In the genomic region with DNA sequence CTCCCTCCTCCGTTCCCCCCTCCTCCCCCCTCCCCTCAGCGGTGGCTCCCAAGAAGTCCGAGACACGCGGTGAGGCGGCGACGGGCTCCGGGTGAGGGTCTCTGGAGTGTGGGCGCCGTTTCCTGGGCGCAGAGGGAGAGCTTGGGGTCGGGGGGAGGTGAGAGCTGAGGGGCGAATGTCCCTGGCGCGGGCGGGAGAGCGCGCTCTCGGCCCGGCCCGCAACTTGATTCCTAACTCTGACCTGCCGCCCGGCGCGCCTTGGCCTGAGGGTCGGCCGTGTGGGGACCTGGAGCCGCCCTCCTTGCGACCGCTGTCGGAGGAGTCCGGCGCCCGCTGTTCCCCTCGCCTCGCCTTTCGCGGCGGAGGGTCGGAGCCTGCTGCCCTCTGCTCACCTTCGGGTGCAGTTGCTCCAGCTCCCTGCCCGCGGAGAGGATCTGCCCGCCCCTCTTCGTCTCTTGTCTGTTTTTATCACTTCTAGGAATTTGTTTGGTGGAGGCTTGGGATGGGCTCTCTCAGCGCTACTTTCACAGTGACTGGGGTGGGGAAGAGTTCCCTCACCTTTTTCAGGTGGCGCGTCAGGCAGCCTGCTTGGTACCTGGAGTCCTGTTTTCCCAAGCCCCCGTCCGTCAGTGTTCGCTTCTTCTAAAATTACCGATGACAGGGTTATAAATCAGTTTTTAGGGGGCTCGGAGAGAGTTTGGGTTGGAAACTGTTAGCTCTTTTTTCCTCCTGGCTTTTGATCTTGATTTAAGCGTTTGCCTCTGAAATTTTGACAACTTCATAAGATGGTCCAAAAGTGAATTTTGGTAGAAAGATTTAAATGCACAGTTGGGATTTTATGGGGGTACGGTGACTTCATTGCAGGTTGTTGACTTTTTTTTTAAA, we compare ENCODE assay signal across 8 cellular contexts. TPM values are rescaled to one million over a fixed set of nuclear protein-coding genes. Genes with fewer than 3 reads are reported as not detected.
DNase-seq lines count a peak whose midpoint lies in the region; ATAC-seq and TF ChIP-seq lines count a peak whose summit lies in the region.

No MANE protein-coding gene starts in this region.

- peak; percentile 38 for DNase-seq in NCI-H2107 (lab: John Stamatoyannopoulos, UW)
- no peak for DNase-seq in NCI-H2107 treated with DMSO at 0.1 percent for 48 hours (lab: John Stamatoyannopoulos, UW; ENCODE audit: unreplicated experiment)
- DNase-seq in GM23338 (ENCODE audit: low spot score), result peak; percentile 86
- DNase-seq in LHCN-M2 (ENCODE audit: low read depth), result peak; percentile 34
- peak; percentile 6 to 8 for DNase-seq in activated CD4-positive, alpha-beta T cell treated with anti-CD3 and anti-CD28 coated beads, Interleukin-2, amount 50 U/mL, for 4 hours
- DNase-seq in fibroblast of lung (ENCODE audit: low read depth in 2 of 2), result peak in 1 of 2 donors; percentile 21
- DNase-seq in neural crest cell (ENCODE audit: low read depth, low spot score), result no peak
- no peak for DNase-seq in NCI-H1048 (lab: John Stamatoyannopoulos, UW)

- H3K27ac Mint-ChIP-seq in GM23338 (peak overlapping the region; percentile 89), neural crest cell (ENCODE audit: unreplicated experiment) (peak overlapping the region; percentile 97)

- H3K36me3 ChIP-seq in GM23338 (ENCODE audit: insufficient read depth), result no peaks in the 10 kb centered on the region
- no peaks in the 10 kb centered on the region for H3K36me3 ChIP-seq in fibroblast of lung (ENCODE audit: control insufficient read depth, insufficient read depth, low read length)

- peaks cover 11% of the 10 kb centered on the region for H3K27me3 Mint-ChIP-seq in GM23338 (ENCODE audit: insufficient read depth, low read depth, poor library complexity)
- H3K27me3 Mint-ChIP-seq in neural crest cell (ENCODE audit: low read depth), result no peaks in the 10 kb centered on the region

- H3K9me3 Mint-ChIP-seq in GM23338 (no peaks in the 10 kb centered on the region), neural crest cell (no peaks in the 10 kb centered on the region)

- H3F3A ChIP-seq in GM23338 (replicated peaks; ENCODE audit: low read depth), result no peaks in the 10 kb centered on the region

- H3K4me1 Mint-ChIP-seq in GM23338, result peaks cover 18% of the 10 kb centered on the region
- H3K4me1 Mint-ChIP-seq in neural crest cell, result peaks cover 42% of the 10 kb centered on the region

- H3K4me3 Mint-ChIP-seq in GM23338 (peak overlapping the region; percentile 91), neural crest cell (peak overlapping the region; percentile 97)

- H3K27me3 ChIP-seq in GM23338 (ENCODE audit: insufficient read depth), result no peaks in the 10 kb centered on the region
- H3K27me3 ChIP-seq in fibroblast of lung (ENCODE audit: control insufficient read depth, insufficient read depth, low read length), result no peaks in the 10 kb centered on the region

- H4K20me1 ChIP-seq in GM23338 (replicated peaks; ENCODE audit: insufficient read depth), result 0 out of 2 replicates have a peak, but pooled peaks cover 16% of the 10 kb centered on the region
- H4K20me1 ChIP-seq in fibroblast of lung (ENCODE audit: control insufficient read depth, extremely low read depth, insufficient read depth, low read length), result no peaks in the 10 kb centered on the region

- peak; percentile 85 for ATAC-seq in GM23338

- peak overlapping the region; percentile 94 for H3K9ac ChIP-seq in fibroblast of lung (ENCODE audit: insufficient read depth, low read length)

- H3K36me3 Mint-ChIP-seq in GM23338 (ENCODE audit: low read depth) (peaks cover 10% of the 10 kb centered on the region), neural crest cell (ENCODE audit: low read depth) (peaks cover 2% of the 10 kb centered on the region)

- H3K4me1 ChIP-seq in GM23338 (ENCODE audit: insufficient read depth) (peaks cover 9% of the 10 kb centered on the region), fibroblast of lung (ENCODE audit: control insufficient read depth, extremely low read depth, insufficient read depth, low read length) (peaks cover 4% of the 10 kb centered on the region)

- no peaks in the 10 kb centered on the region for H3K9me2 ChIP-seq in GM23338 (ENCODE audit: insufficient read depth)

- H2AFZ ChIP-seq in GM23338 (peak overlapping the region; percentile 83), fibroblast of lung (ENCODE audit: low read length) (peak overlapping the region; percentile 47)

- TF ChIP-seq CTCF in GM23338 (conservative IDR thresholded peaks at IDR 0.05; ENCODE audit: low read depth in 2 of 2) (no peak), fibroblast of lung (conservative IDR thresholded peaks at IDR 0.05 in 1 of 2, IDR thresholded peaks at IDR 0.05 in 1 of 2; ENCODE audit: low read depth in 1 of 2, low read length in 2 of 2) (no peak), neural crest cell (conservative IDR thresholded peaks at IDR 0.05) (peak; percentile 18)

- H3K4me3 ChIP-seq in GM23338 (peak overlapping the region; percentile 96), fibroblast of lung (replicated peaks in 1 of 4; ENCODE audit: control extremely low read depth in 1 of 4, insufficient read depth in 1 of 4, low read depth in 3 of 4, low read length in 4 of 4) (peak overlapping the region; percentile 72 to 97 (median 77))

- peak overlapping the region; percentile 94 for H3K27ac ChIP-seq in GM23338 (ENCODE audit: low read depth)
- H3K27ac ChIP-seq in fibroblast of lung (ENCODE audit: insufficient read depth, low read length), result peak overlapping the region; percentile 94

- peaks cover 50% of the 10 kb centered on the region for H3K79me2 ChIP-seq in GM23338 (replicated peaks; ENCODE audit: insufficient read depth)
- peaks cover 39% of the 10 kb centered on the region for H3K79me2 ChIP-seq in fibroblast of lung (ENCODE audit: control insufficient read depth, insufficient read depth, low read length)

- H3K9me3 ChIP-seq in fibroblast of lung (ENCODE audit: control insufficient read depth, insufficient read depth, low read depth, low read length), result no peaks in the 10 kb centered on the region

- H3K4me2 ChIP-seq in GM23338 (peak overlapping the region; percentile 85), fibroblast of lung (ENCODE audit: extremely low read depth, insufficient read depth, low read length) (peak overlapping the region; percentile 81)

TF ChIP-seq in GM23338, 12 proteins besides CTCF, POLR2A, EP300 and RAD21 (continues in another document):
- no peak for TF ChIP-seq STAT1 (IDR thresholded peaks at IDR 0.05; ENCODE audit: unreplicated experiment)
- TF ChIP-seq EZH2phosphoT487 (IDR thresholded peaks at IDR 0.05; ENCODE audit: unreplicated experiment), result no peak

RNA-seq across cellular contexts. Expression of gene ADIPOR2, which starts 0.5 kb away (rescaled TPM):
- total RNA-seq in GM23338 (2014; rRNA removed; shearing (Covaris generic)), result 36.2 and 36.3 TPM in 2 replicates
- 11.4 and 11.7 TPM in 2 replicates for polyA plus RNA-seq in GM23338 (2016; fragmentation: Nextera tagmentation; extraction: Ambion mirVana)
- total RNA-seq in LHCN-M2 (2014; rRNA removed), result 22.1 and 26.3 TPM in 2 replicates
- polyA plus RNA-seq in LHCN-M2 (2012), result 23.9 TPM
- total RNA-seq in fibroblast of lung, result 29.8 and 46.1 TPM in 2 replicates
- polyA plus RNA-seq in fibroblast of lung, result 33.5 and 43.1 TPM in 2 replicates
- polyA plus RNA-seq in fibroblast of lung (2012), result 36.1 and 43.0 TPM in 2 replicates
- 35.0 and 51.8 TPM in 2 replicates for polyA minus RNA-seq in fibroblast of lung (ENCODE audit: low replicate concordance)
- 56.7 and 59.4 TPM in 2 replicates for total RNA-seq in neural crest cell

Comparison
In these comparisons a context has a peak if more than half of its experiments do, and no peak if none do; other contexts are left out.
1. DNase-seq: peak in NCI-H2107 (single experiment), GM23338 (single experiment), LHCN-M2 (single experiment) and activated CD4-positive, alpha-beta T cell treated with anti-CD3 and anti-CD28 coated beads, Interleukin-2, amount 50 U/mL, for 4 hours (2 of 2); none in NCI-H2107 treated with DMSO at 0.1 percent for 48 hours (single experiment), neural crest cell (single experiment) and NCI-H1048 (single experiment).